Comparison of ENCODE assay signal across 33 cellular contexts in genomic region chr7:89666436-89666835, GRCh38.
"Had no signal": no experiment of that assay in that cellular context is flagged by ENCODE, and none has a peak within 500 bp of the region (broad histone marks: within the 10 kb centered on the region; RNA-seq: fewer than 3 reads in every experiment).

No MANE protein-coding gene starts in this region.

- H3K36me3 ChIP-seq: brain microvascular endothelial cell, cardiac muscle cell, Peyer's patch, WERI-Rb-1 had no signal

- H3K9me3 ChIP-seq: Peyer's patch had no signal

- ATAC-seq: activated CD8-positive, alpha-beta memory T cell treated with anti-CD3 and anti-CD28 coated beads, Interleukin-2, amount 10 ng/mL, durations not matched to agents 7 days and 5 days; activated naive CD8-positive, alpha-beta T cell treated with anti-CD3 and anti-CD28 coated beads, Interleukin-2, amount 50 U/mL, for 24 hours; PC-3; Right ventricle myocardium inferior; SK-N-SH treated with all-trans-retinoic acid at 6 μM for 48 hours; T-cell; T-helper 17 cell had no signal

- H3K4me3 ChIP-seq: cardiac muscle cell, Peyer's patch had no signal

- H3K27me3 ChIP-seq: brain microvascular endothelial cell, cardiac muscle cell, Peyer's patch had no signal

- DNase-seq: activated CD4-positive, alpha-beta memory T cell treated with anti-CD3 and anti-CD28 coated beads, Interleukin-2, amount 10 ng/mL, durations not matched to agents 7 days and 5 days; activated CD4-positive, alpha-beta T cell treated with anti-CD3 and anti-CD28 coated beads for 1 hour; activated CD4-positive, alpha-beta T cell treated with anti-CD3 and anti-CD28 coated beads for 48 hours; activated CD4-positive, CD25-positive, alpha-beta regulatory T cell; activated CD8-positive, alpha-beta memory T cell treated with anti-CD3 and anti-CD28 coated beads for 24 hours; activated CD8-positive, alpha-beta memory T cell treated with anti-CD3 and anti-CD28 coated beads, Interleukin-2, amount 10 ng/mL, durations not matched to agents 7 days and 5 days; activated CD8-positive, alpha-beta memory T cell treated with anti-CD3 and anti-CD28 coated beads, Interleukin-2, amount 50 U/mL, for 48 hours; activated effector memory CD4-positive, alpha-beta T cell treated with Interleukin-2 at 50 U/mL for 16 hours; activated naive CD4-positive, alpha-beta T cell treated with anti-CD3 and anti-CD28 coated beads, Interleukin-2, amount 10 ng/mL, durations not matched to agents 7 days and 5 days; activated naive CD8-positive, alpha-beta T cell treated with anti-CD3 and anti-CD28 coated beads, Interleukin-2, amount 50 U/mL, for 24 hours; activated T-cell treated with anti-CD3 and anti-CD28 coated beads, Interleukin-2, amount 50 U/mL, for 48 hours; amniotic stem cell; aorta; brain microvascular endothelial cell; Karpas-422; NCI-H1436; NCI-H1694 treated with DMSO at 0.1 percent for 48 hours; NCI-H2029; NCI-H345; NCI-H526; NCI-H748 treated with DMSO at 0.1 percent for 48 hours; NK-92 treated with Interleukin-12 subunit alpha and Interleukin-12 subunit beta, amount 100 ng/mL, for 24 hours; PC-3; Peyer's patch; SIG-M5; T-cell; T-helper 17 cell; T-helper 9 cell; WERI-Rb-1 had no signal

- H3K4me1 ChIP-seq: Peyer's patch had no signal

- H3K27ac ChIP-seq: brain microvascular endothelial cell, cardiac muscle cell, Peyer's patch, RWPE1, WERI-Rb-1 had no signal
